13 cellular contexts compared by ENCODE assay signal in the genomic region with DNA sequence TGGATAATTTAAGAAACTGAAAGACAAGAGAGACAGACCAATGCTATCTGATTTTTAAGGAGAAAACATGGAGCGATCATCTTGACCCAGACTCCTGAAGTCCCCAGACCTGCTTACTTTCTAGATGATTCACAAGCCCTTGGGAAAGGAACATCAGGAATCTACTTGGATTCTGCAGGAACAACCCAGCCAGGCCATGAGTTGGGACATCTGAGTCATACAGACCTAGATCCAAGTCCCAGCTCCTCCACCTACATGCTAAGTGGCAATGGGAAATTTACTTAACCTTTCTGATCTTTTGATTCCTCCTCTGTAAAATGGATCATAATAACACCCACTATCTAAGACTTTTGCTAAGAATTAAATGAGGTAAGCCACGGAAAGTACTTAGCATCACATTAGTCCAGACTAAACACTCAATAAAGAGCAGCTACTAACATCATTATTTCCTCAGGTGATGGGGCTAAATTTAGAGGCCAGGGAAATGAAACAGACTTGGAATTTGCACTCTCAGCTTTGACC.
"Had no signal": no experiment of that assay in that cellular context is flagged by ENCODE, and none has a peak within 500 bp of the region (broad histone marks: within the 10 kb centered on the region; RNA-seq: fewer than 3 reads in every experiment).

No MANE protein-coding gene starts in this region.

- H3K36me3 ChIP-seq: prostate gland, upper lobe of right lung had no signal

- H3K27ac ChIP-seq: hepatocyte, prostate gland, upper lobe of right lung had no signal

- H3K79me2 ChIP-seq: hepatocyte had no signal

- H3K27ac Mint-ChIP-seq: activated naive CD8-positive, alpha-beta T cell had no signal

- H2AFZ ChIP-seq: hepatocyte had no signal

- H3K4me3 ChIP-seq: hepatocyte, prostate gland, skin epidermis, upper lobe of right lung had no signal

- DNase-seq: activated CD4-positive, alpha-beta T cell treated with anti-CD3 and anti-CD28 coated beads, Interleukin-2, amount 50 U/mL, for 4 hours; activated T-cell treated with anti-CD3 and anti-CD28 coated beads for 4 hours; central memory CD4-positive, alpha-beta T cell; erythroblast; stimulated activated naive CD8-positive, alpha-beta T cell treated with anti-CD3 and anti-CD28 coated beads, Interleukin-15, amount 100 ng/mL, for 72 hours; SW 1271; T-helper 2 cell; upper lobe of right lung had no signal

- ATAC-seq: left lobe of liver; stimulated activated naive CD8-positive, alpha-beta T cell treated with anti-CD3 and anti-CD28 coated beads, Interleukin-15, amount 100 ng/mL, for 72 hours; upper lobe of right lung had no signal

- H3K9me3 ChIP-seq: prostate gland, upper lobe of right lung had no signal

- H3K4me3 Mint-ChIP-seq: activated naive CD8-positive, alpha-beta T cell; stimulated activated naive CD8-positive, alpha-beta T cell treated with anti-CD3 and anti-CD28 coated beads, Interleukin-15, amount 100 ng/mL, for 72 hours had no signal

- H3K9me3 Mint-ChIP-seq: stimulated activated naive CD8-positive, alpha-beta T cell treated with anti-CD3 and anti-CD28 coated beads, Interleukin-15, amount 100 ng/mL, for 72 hours had no signal

- H3K4me1 ChIP-seq: prostate gland had no signal

- H3K27me3 ChIP-seq: upper lobe of right lung had no signal

- H3K4me2 ChIP-seq: hepatocyte had no signal

- H3K4me1 Mint-ChIP-seq: stimulated activated naive CD8-positive, alpha-beta T cell treated with anti-CD3 and anti-CD28 coated beads, Interleukin-15, amount 100 ng/mL, for 72 hours had no signal
